9 cellular contexts compared by ENCODE assay signal in genomic region chr17:8488931-8489330, GRCh38. TPM values are rescaled to one million over a fixed set of nuclear protein-coding genes. Genes with fewer than 3 reads are reported as not detected.
DNase-seq lines count a peak whose midpoint lies in the region; ATAC-seq and TF ChIP-seq lines count a peak whose summit lies in the region.
"Had no signal": no experiment of that assay in that cellular context is flagged by ENCODE, and none has a peak within 500 bp of the region (broad histone marks: within the 10 kb centered on the region; RNA-seq: fewer than 3 reads in every experiment).

No MANE protein-coding gene starts in this region.

- H3K27ac Mint-ChIP-seq in WTC11: no peak overlapping the region

- H3K27ac ChIP-seq in Panc1 (ENCODE audit: low read length) (no peak overlapping the region), mesodermal cell (ENCODE audit: low read depth, low read length, severe bottlenecking) (peak overlapping the region; percentile 41)

- in situ Hi-C loops in Panc1 (cut with HindIII; ENCODE audit: low pct_unique_long_range_greater_than_20kb, low sequenced_read_pairs): no loop called here

- H3K36me3 ChIP-seq in Panc1 (ENCODE audit: control insufficient read depth, insufficient read depth, low read length) (no peaks in the 10 kb centered on the region), mesodermal cell (ENCODE audit: control insufficient read depth, insufficient read depth, low read length) (peaks cover 97% of the 10 kb centered on the region)

- no peaks in the 10 kb centered on the region for H3K9me3 ChIP-seq in Panc1 (ENCODE audit: control insufficient read depth, insufficient read depth, low read depth, low read length)
- peaks cover 7% of the 10 kb centered on the region for H3K9me3 ChIP-seq in mesodermal cell (ENCODE audit: control insufficient read depth, low read length)

- CTCF ChIA-PET in Panc1 (lab: Charles Lee) (no interaction called here), WTC11 (lab: Charles Lee) (interaction anchor here (1.5 kb wide), 1 partner anchor 297 kb away, joined by 3 read pairs; no protein-coding TSS in a partner anchor)

- peak; percentile 68 for ATAC-seq in Panc1
- no peak for ATAC-seq in GM21390 (IDR thresholded peaks at IDR 0.05; ENCODE audit: unreplicated experiment)
- no peak for ATAC-seq in GM21717 (IDR thresholded peaks at IDR 0.05; ENCODE audit: unreplicated experiment)
- no peak; the same call in 1 of the 2 replicates for ATAC-seq in WTC11
- ATAC-seq in GM19463 (IDR thresholded peaks at IDR 0.05; ENCODE audit: unreplicated experiment): no peak

- TF ChIP-seq POLR2A in erythroblast (IDR thresholded peaks at IDR 0.05; ENCODE audit: low read length): no peak

- H3K4me3 Mint-ChIP-seq in WTC11: no peak overlapping the region

- POLR2A ChIA-PET in Panc1 (lab: Charles Lee): no interaction called here
- POLR2A ChIA-PET in WTC11 (lab: Charles Lee): no interaction called here

- peaks cover 90% of the 10 kb centered on the region for H3K36me3 Mint-ChIP-seq in WTC11

- no peaks in the 10 kb centered on the region for H3K27me3 ChIP-seq in Panc1 (ENCODE audit: control insufficient read depth, insufficient read depth, low read length)

- peaks cover 6% of the 10 kb centered on the region; the same call in 1 of the 2 replicates for H3K9me3 Mint-ChIP-seq in WTC11

- H3K4me3 ChIP-seq in Panc1 (ENCODE audit: low read depth in 2 of 2, low read length in 2 of 2): no peak overlapping the region
- no peak overlapping the region for H3K4me3 ChIP-seq in mesodermal cell (ENCODE audit: extremely low read depth, insufficient read depth, low read length, poor library complexity, severe bottlenecking)

- BruUV-seq in Panc1 (replicated peaks; lab: Mats Ljungman, UMichigan): no TSS peak

- H3K27me3 Mint-ChIP-seq in WTC11 (ENCODE audit: low read depth): no peaks in the 10 kb centered on the region

- intact Hi-C loops in Panc1 (cut with micrococcal nuclease; ENCODE audit: unreplicated experiment): no loop called here

- DNase-seq in AG09319 (ENCODE audit: extremely low read depth, low read depth) (peak; percentile 80), Panc1 (ENCODE audit: low read depth, low spot score) (peak; percentile 25), erythroblast (lab: John Stamatoyannopoulos, UW) (peak; percentile 15 to 57), WTC11 (ENCODE audit: low spot score) (no peak)
- DNase-seq: stimulated activated CD4-positive, alpha-beta T cell treated with anti-CD3 and anti-CD28 coated beads, Interleukin-4, amount 100 ng/mL, for 24 hours had no signal

- H3K4me1 ChIP-seq in Panc1 (ENCODE audit: control insufficient read depth, insufficient read depth, low read length): no peaks in the 10 kb centered on the region
- peaks cover 4% of the 10 kb centered on the region for H3K4me1 ChIP-seq in mesodermal cell (ENCODE audit: control insufficient read depth, insufficient read depth, low read length, poor library complexity, severe bottlenecking)

- peak; percentile 28 for TF ChIP-seq CTCF in AG09319 (IDR thresholded peaks at IDR 0.05; ENCODE audit: low read depth, low read length)
- no peak for TF ChIP-seq CTCF in Panc1 (IDR thresholded peaks at IDR 0.05)
- no peak for TF ChIP-seq CTCF in WTC11 (IDR thresholded peaks at IDR 0.05)

- 86 to 95% methylated on average over 3 of the region's 4 CpGs for WGBS in mesodermal cell (ENCODE audit: insufficient coverage in 2 of 2), 2 experiments

- H3K4me1 Mint-ChIP-seq in WTC11: no peaks in the 10 kb centered on the region

TF ChIP-seq in WTC11, 78 proteins besides CTCF, POLR2A, EP300 and RAD21:
- TF ChIP-seq E2F4 (CRISPR knock-in tag; IDR thresholded peaks at IDR 0.05; ENCODE audit: borderline replicate concordance, low read depth): no peak
- no peak for TF ChIP-seq ZNF121 (CRISPR knock-in tag; IDR thresholded peaks at IDR 0.05)
- no peak for TF ChIP-seq PRRX2 (CRISPR knock-in tag; IDR thresholded peaks at IDR 0.05)
- no peak for TF ChIP-seq ZNF396 (CRISPR knock-in tag; IDR thresholded peaks at IDR 0.05; ENCODE audit: borderline replicate concordance)
- no peak for TF ChIP-seq FOXK1 (CRISPR knock-in tag; IDR thresholded peaks at IDR 0.05)
- no peak for TF ChIP-seq MYBL2 (CRISPR knock-in tag; IDR thresholded peaks at IDR 0.05)
- TF ChIP-seq USF2 (CRISPR knock-in tag; IDR thresholded peaks at IDR 0.05): no peak
- no peak for TF ChIP-seq CREB1 (CRISPR knock-in tag; IDR thresholded peaks at IDR 0.05)
- TF ChIP-seq RELA (CRISPR knock-in tag; IDR thresholded peaks at IDR 0.05; ENCODE audit: borderline replicate concordance): no peak
- TF ChIP-seq TEAD1 (CRISPR knock-in tag; IDR thresholded peaks at IDR 0.05): no peak
- TF ChIP-seq RORB (CRISPR knock-in tag; IDR thresholded peaks at IDR 0.05): no peak
- TF ChIP-seq PRDM15 (CRISPR knock-in tag; IDR thresholded peaks at IDR 0.05): no peak
- no peak for TF ChIP-seq NR3C1 (CRISPR knock-in tag; conservative IDR thresholded peaks at IDR 0.05; ENCODE audit: low read depth)
- TF ChIP-seq USF1 (CRISPR knock-in tag; IDR thresholded peaks at IDR 0.05): no peak
- no peak for TF ChIP-seq NR1H2 (CRISPR knock-in tag; IDR thresholded peaks at IDR 0.05)
- no peak for TF ChIP-seq JAZF1 (CRISPR knock-in tag; IDR thresholded peaks at IDR 0.05)
- no peak for TF ChIP-seq ATF2 (CRISPR knock-in tag; IDR thresholded peaks at IDR 0.05; ENCODE audit: borderline replicate concordance, low read depth)
- TF ChIP-seq ZNF423 (CRISPR knock-in tag; IDR thresholded peaks at IDR 0.05): no peak

RNA-seq across cellular contexts. Expression of gene NDEL1, which starts 53.2 kb away (rescaled TPM):
- 44.8 TPM for total RNA-seq in Panc1 (2021; ENCODE audit: unreplicated experiment)
- 30.3 TPM for polyA plus RNA-seq in Panc1 (2012; ENCODE audit: insufficient read length)
- 45.7 TPM for polyA plus RNA-seq in mesodermal cell (2013, experiment 1 of 2)
- 44.0 TPM for polyA plus RNA-seq in mesodermal cell (2013, experiment 2 of 2)
- 23.8 to 34.7 TPM (median 27.4 TPM) in 3 replicates for total RNA-seq in WTC11 (2021)
